Comparison of ENCODE assay signal across 24 cellular contexts in the genomic region with DNA sequence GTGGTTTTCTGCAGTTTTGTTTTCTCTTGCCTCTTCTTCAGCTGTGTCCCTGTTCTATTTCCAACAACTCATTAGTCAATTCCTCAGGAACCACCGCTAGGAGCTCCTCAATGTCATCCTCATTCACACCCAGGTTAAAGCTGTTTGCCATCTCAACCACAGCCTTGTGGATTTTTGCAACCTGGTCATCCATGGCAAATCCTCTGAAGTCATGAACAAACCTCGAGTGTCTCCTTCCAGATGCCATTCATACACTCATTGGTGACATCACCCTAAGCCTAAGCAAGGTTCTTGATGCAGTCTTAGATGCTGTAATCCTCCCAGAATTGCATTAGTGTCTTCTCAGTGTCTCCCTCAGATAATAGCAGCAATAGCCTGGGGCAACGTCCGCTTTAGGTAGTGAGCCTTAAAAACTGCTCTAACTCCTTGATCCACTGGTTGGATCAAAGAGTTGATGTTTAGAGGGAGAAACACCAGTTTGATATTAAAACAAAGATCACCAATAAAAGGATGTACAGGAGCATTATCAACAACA. TPM values are rescaled to one million over a fixed set of nuclear protein-coding genes. Genes with fewer than 3 reads are reported as not detected.
"Had no signal": no experiment of that assay in that cellular context is flagged by ENCODE, and none has a peak within 500 bp of the region (broad histone marks: within the 10 kb centered on the region; RNA-seq: fewer than 3 reads in every experiment).

No MANE protein-coding gene starts in this region.

- H3K27me3 ChIP-seq: dorsolateral prefrontal cortex, right lobe of liver, tibial artery, upper lobe of right lung, vagina had no signal

- H3K9ac ChIP-seq: parathyroid adenoma had no signal

- H3K27me3 Mint-ChIP-seq: naive B cell; stimulated activated memory B cell treated with anti-CD40 and anti-IgM and Interleukin-4, amounts not matched to agents 10 μg/mL and 1 μg/mL and 100 μg/mL, for 72 hours had no signal

- FAIRE-seq: islet of Langerhans had no signal

- DNase-seq: cortex of kidney; dorsolateral prefrontal cortex; effector CD8-positive, alpha-beta T cell; foreskin melanocyte; heart right ventricle; hypothalamus; kidney glomerular epithelial cell; mammary epithelial cell; naive B cell; right lobe of liver; spleen; stimulated activated CD4-positive, alpha-beta T cell treated with anti-CD3 and anti-CD28 coated beads, Interleukin-15, amount 100 ng/mL, for 24 hours; stimulated activated CD4-positive, alpha-beta T cell treated with anti-CD3 and anti-CD28 coated beads, Interleukin-1b, Interleukin-23, amount 100 ng/mL, for 48 hours; stimulated activated CD4-positive, alpha-beta T cell treated with anti-CD3 and anti-CD28 coated beads, Interleukin-4, amount 100 ng/mL, for 24 hours; tibial artery; upper lobe of right lung had no signal

- H3K27ac Mint-ChIP-seq: mesothelial cell of epicardium; nephron; stimulated activated memory B cell treated with anti-CD40 and anti-IgM and Interleukin-4, amounts not matched to agents 10 μg/mL and 1 μg/mL and 100 μg/mL, for 72 hours; stimulated activated naive CD8-positive, alpha-beta T cell treated with anti-CD3 and anti-CD28 coated beads, Interleukin-15, Interleukin-2, amounts not matched to agents 100 ng/mL and 50 ng/mL, for 24 hours had no signal

- H3K9me3 ChIP-seq: prostate gland, right lobe of liver, vagina had no signal

- H3K4me3 ChIP-seq: dorsolateral prefrontal cortex, heart right ventricle, prostate gland, right lobe of liver, spleen, tibial artery, upper lobe of right lung, vagina had no signal

- H3K4me3 Mint-ChIP-seq: mesothelial cell of epicardium; nephron; stimulated activated memory B cell treated with anti-CD40 and anti-IgM and Interleukin-4, amounts not matched to agents 10 μg/mL and 1 μg/mL and 100 μg/mL, for 72 hours; stimulated activated naive CD8-positive, alpha-beta T cell treated with anti-CD3 and anti-CD28 coated beads, Interleukin-15, Interleukin-2, amounts not matched to agents 100 ng/mL and 50 ng/mL, for 24 hours had no signal

- H2AFZ ChIP-seq: parathyroid adenoma had no signal

- H3K36me3 ChIP-seq: prostate gland, right lobe of liver, upper lobe of right lung, vagina had no signal

- H3K27ac ChIP-seq: dorsolateral prefrontal cortex, heart right ventricle, parathyroid adenoma, prostate gland, right lobe of liver, spleen, tibial artery, upper lobe of right lung, vagina had no signal

- H3K4me1 ChIP-seq: prostate gland, right lobe of liver, upper lobe of right lung had no signal

RNA-seq across cellular contexts. Expression of a gene that starts 31.5 kb away (rescaled TPM):
- total RNA-seq: mesothelial cell of epicardium had no signal
